Comparison of ENCODE assay signal across 16 cellular contexts in genomic region chr1:27139980-27140379, GRCh38. TPM values are rescaled to one million over a fixed set of nuclear protein-coding genes. Genes with fewer than 3 reads are reported as not detected.
A peak's percentile ranks its signal among the peaks of the same experiment; 100 is the strongest.
DNase-seq lines count a peak whose midpoint lies in the region; ATAC-seq and TF ChIP-seq lines count a peak whose summit lies in the region.
"Had no signal": no experiment of that assay in that cellular context is flagged by ENCODE, and none has a peak within 500 bp of the region (broad histone marks: within the 10 kb centered on the region; RNA-seq: fewer than 3 reads in every experiment).

No MANE protein-coding gene starts in this region.

- H3K4me3 ChIP-seq in HEK293 (ENCODE audit: low read depth, low read length) = no peak overlapping the region
- H3K4me3 ChIP-seq in trophoblast cell (ENCODE audit: low read depth, low read length) = no peak overlapping the region
- H3K4me3 ChIP-seq: A549, GM12878, heart left ventricle, stomach had no signal

- no peak overlapping the region for H2AK5ac ChIP-seq in trophoblast cell (ENCODE audit: low read length)

- no peak overlapping the region for H4K8ac ChIP-seq in trophoblast cell (ENCODE audit: low read depth, low read length)

- H4K12ac ChIP-seq in trophoblast cell (ENCODE audit: low read depth, low read length) = no peak overlapping the region

- TF ChIP-seq CTCF in HEK293 (tag by site-specific recombination; IDR thresholded peaks at IDR 0.05) = no peak

- H3K79me2 ChIP-seq in trophoblast cell (ENCODE audit: control insufficient read depth, insufficient read depth, low read length, poor library complexity) = peaks cover 14% of the 10 kb centered on the region

- CTCF ChIA-PET in HEK293 (lab: Yijun Ruan, JAX) = interaction anchor here (0.9 to 2.0 kb wide), 4 partner anchors 9 to 156 kb away, joined by 3 to 6 read pairs (median 4); no protein-coding TSS in a partner anchor

- WGBS in trophoblast cell (ENCODE audit: extremely low coverage, insufficient coverage, insufficient read length) = no CpG with 5 or more reads among the region's 6 CpGs

- no peak overlapping the region for H2BK12ac ChIP-seq in trophoblast cell (ENCODE audit: low read length)

- H4K91ac ChIP-seq in trophoblast cell (ENCODE audit: low read depth, low read length) = no peak overlapping the region

- H3K4me1 ChIP-seq in HEK293 (ENCODE audit: control insufficient read depth, insufficient read depth, low read length) = peaks cover 13% of the 10 kb centered on the region
- peaks cover 42 to 58% of the 10 kb centered on the region in 2 experiments for H3K4me1 ChIP-seq in trophoblast cell (ENCODE audit: control insufficient read depth in 1 of 2, insufficient read depth in 2 of 2, low read length in 2 of 2)

- no peak overlapping the region for H2BK120ac ChIP-seq in trophoblast cell (ENCODE audit: insufficient read depth, low read length, poor library complexity)

- H3K23ac ChIP-seq in trophoblast cell (ENCODE audit: low read length) = no peak overlapping the region

- H3K36me3 ChIP-seq in HEK293 (ENCODE audit: control insufficient read depth in 2 of 2, insufficient read depth in 1 of 2, low read length in 2 of 2) = peaks cover 0 to 9% of the 10 kb centered on the region in 2 experiments; a peak in 1 of 3 replicates
- peaks cover 11 to 14% of the 10 kb centered on the region in 2 experiments for H3K36me3 ChIP-seq in trophoblast cell (ENCODE audit: control insufficient read depth in 1 of 2, insufficient read depth in 2 of 2, low read length in 2 of 2)

- peak overlapping the region; percentile 50 for H3K4ac ChIP-seq in trophoblast cell (ENCODE audit: low read depth, low read length)

- POLR2A ChIA-PET in HEK293 (lab: Yijun Ruan, JAX) = interaction anchor here (2.5 kb wide), 1 partner anchor 14 kb away, joined by 19 read pairs; the partner anchor contains the start of gene SLC9A1

- DNase-seq in NCI-H2227 (lab: John Stamatoyannopoulos, UW; ENCODE audit: unreplicated experiment) = peak; percentile 23
- no peak for DNase-seq in NCI-H2227 treated with DMSO at 0.1 percent for 48 hours (lab: John Stamatoyannopoulos, UW)
- DNase-seq in caudate nucleus (lab: John Stamatoyannopoulos, UW) = no peak
- no peak for DNase-seq in trophoblast cell
- DNase-seq in NOMO-1 treated with dmso at 0.1 percent for 144 hours (lab: John Stamatoyannopoulos, UW; ENCODE audit: unreplicated experiment) = no peak
- DNase-seq: activated naive CD4-positive, alpha-beta T cell; H9; heart left ventricle; NCI-H446; stomach had no signal

- no peak overlapping the region for H2BK5ac ChIP-seq in trophoblast cell (ENCODE audit: low read depth, low read length, poor library complexity)

- H3K4me2 ChIP-seq in trophoblast cell (ENCODE audit: low read length) = no peak overlapping the region
- H3K4me2 ChIP-seq: A549 had no signal

- no peak overlapping the region for H3K18ac ChIP-seq in trophoblast cell (ENCODE audit: low read length)

- no peak overlapping the region for H3K27ac ChIP-seq in HEK293 (ENCODE audit: extremely low read depth, low read depth, low read length)
- peak overlapping the region; percentile 67 for H3K27ac ChIP-seq in caudate nucleus (ENCODE audit: low read depth, low read length)
- no peak overlapping the region for H3K27ac ChIP-seq in trophoblast cell (ENCODE audit: low read depth, low read length)
- H3K27ac ChIP-seq: A549 had no signal

- no peak overlapping the region for H3K9ac ChIP-seq in trophoblast cell (ENCODE audit: low read length)

- no peak overlapping the region for H3K14ac ChIP-seq in trophoblast cell (ENCODE audit: low read length)

- H3K79me1 ChIP-seq in trophoblast cell (ENCODE audit: low read length) = peaks cover 18% of the 10 kb centered on the region

- H3K27me3 ChIP-seq in trophoblast cell (ENCODE audit: insufficient read depth, low read length) = no peaks in the 10 kb centered on the region
- H3K27me3 ChIP-seq: heart left ventricle, stomach had no signal

- H3K9me3 ChIP-seq in HEK293 (ENCODE audit: control insufficient read depth, insufficient read depth, low read depth, low read length) (no peaks in the 10 kb centered on the region), trophoblast cell (ENCODE audit: insufficient read depth, low read depth, low read length) (no peaks in the 10 kb centered on the region)
- H3K9me3 ChIP-seq: A549, heart left ventricle, stomach had no signal

- ATAC-seq in GM19452 (IDR thresholded peaks at IDR 0.05; ENCODE audit: unreplicated experiment) (no peak), GM18868 (IDR thresholded peaks at IDR 0.05; ENCODE audit: unreplicated experiment) (no peak)
- ATAC-seq: A549, GM12878, heart left ventricle, HepG2 had no signal

- H2AFZ ChIP-seq in trophoblast cell (ENCODE audit: insufficient read depth, low read length, poor library complexity) = no peak overlapping the region

TF ChIP-seq in HEK293, 187 proteins besides CTCF, POLR2A, EP300 and RAD21:
- TF ChIP-seq EGR2 (tag by site-specific recombination; IDR thresholded peaks at IDR 0.05; ENCODE audit: low read depth) (peak; percentile 40), ZNF830 (tag by site-specific recombination; IDR thresholded peaks at IDR 0.05; ENCODE audit: low read depth) (no peak), ZFHX2 (tag by site-specific recombination; conservative IDR thresholded peaks at IDR 0.05) (peak; percentile 59), ZNF776 (tag by site-specific recombination; IDR thresholded peaks at IDR 0.05; ENCODE audit: borderline replicate concordance) (no peak)
TF ChIP-seq in HEK293: peak in this region for 2.

RNA-seq across cellular contexts. Expression of gene SLC9A1, which starts 14.9 kb away (rescaled TPM):
- polyA plus RNA-seq in trophoblast cell (2013) = 114 and 122 TPM in 2 replicates
